16 cellular contexts compared by ENCODE assay signal in genomic region chr20:57689745-57690481, GRCh38. TPM values are rescaled to one million over a fixed set of nuclear protein-coding genes. Genes with fewer than 3 reads are reported as not detected.
DNase-seq lines count a peak whose midpoint lies in the region; FAIRE-seq and TF ChIP-seq lines count a peak whose summit lies in the region.
"Had no signal": no experiment of that assay in that cellular context is flagged by ENCODE, and none has a peak within 500 bp of the region (broad histone marks: within the 10 kb centered on the region; RNA-seq: fewer than 3 reads in every experiment).

No MANE protein-coding gene starts in this region.

- H3K36me3 ChIP-seq in astrocyte (ENCODE audit: insufficient read depth, low read length) = peaks cover 3% of the 10 kb centered on the region
- H3K36me3 ChIP-seq in trophoblast cell (ENCODE audit: control insufficient read depth in 1 of 2, insufficient read depth in 2 of 2, low read length in 2 of 2) = peaks cover 13% of the 10 kb centered on the region in 2 experiments
- H3K36me3 ChIP-seq in breast epithelium = no peaks in the 10 kb centered on the region
- H3K36me3 ChIP-seq: BE2C had no signal

- no peaks in the 10 kb centered on the region for H3K27me3 ChIP-seq in astrocyte (ENCODE audit: insufficient read depth, low read length)
- no peaks in the 10 kb centered on the region for H3K27me3 ChIP-seq in trophoblast cell (ENCODE audit: insufficient read depth, low read length)
- H3K27me3 ChIP-seq in breast epithelium = no peaks in the 10 kb centered on the region
- H3K27me3 ChIP-seq: BE2C had no signal

- H3K9ac ChIP-seq in astrocyte (ENCODE audit: low read length) (peak overlapping the region; percentile 40), trophoblast cell (ENCODE audit: low read length) (no peak overlapping the region)

- FAIRE-seq in HTR-8/SVneo (lab: Jason Lieb, UNC) (peak; percentile 9), astrocyte (lab: Jason Lieb, UNC) (no peak), GM19239 (lab: Jason Lieb, UNC) (no peak)
- FAIRE-seq: K562 had no signal

- no peak overlapping the region for H3K4me3 ChIP-seq in astrocyte (ENCODE audit: insufficient read depth, low read depth, low read length)
- H3K4me3 ChIP-seq in trophoblast cell (ENCODE audit: low read depth, low read length) = no peak overlapping the region
- H3K4me3 ChIP-seq in breast epithelium = no peak overlapping the region
- H3K4me3 ChIP-seq: GM23338, K562 had no signal

- H3K4me1 ChIP-seq in astrocyte (ENCODE audit: insufficient read depth, low read length) (peaks cover 81% of the 10 kb centered on the region), trophoblast cell (ENCODE audit: control insufficient read depth in 1 of 2, insufficient read depth in 2 of 2, low read length in 2 of 2) (peaks cover 79 to 90% of the 10 kb centered on the region in 2 experiments), breast epithelium (peaks cover 0 to 27% of the 10 kb centered on the region in 2 donors)

- peaks cover 58% of the 10 kb centered on the region for H3K79me1 ChIP-seq in trophoblast cell (ENCODE audit: low read length)

- peak overlapping the region; percentile 26 for H2BK120ac ChIP-seq in trophoblast cell (ENCODE audit: insufficient read depth, low read length, poor library complexity)

- DNase-seq in HTR-8/SVneo (ENCODE audit: insufficient read length, low spot score) = no peak
- DNase-seq in astrocyte (ENCODE audit: low read depth) = no peak
- DNase-seq in trophoblast cell = peak in 1 of 2 donors; percentile 56
- no peak for DNase-seq in GM19239 (ENCODE audit: insufficient read length, low spot score)
- no peak for DNase-seq in activated T-cell treated with anti-CD3 and anti-CD28 coated beads for 4 hours
- no peak for DNase-seq in NCI-H187 (lab: John Stamatoyannopoulos, UW)
- no peak for DNase-seq in breast epithelium (ENCODE audit: low spot score in 2 of 2)
- DNase-seq: CD8-positive, alpha-beta T cell; DMS79 treated with DMSO at 0.1 percent for 48 hours; NCI-H1417; NCI-H2029; NCI-H2171; NCI-H748 treated with DMSO at 0.1 percent for 48 hours had no signal

- H3K79me2 ChIP-seq in astrocyte (ENCODE audit: insufficient read depth, low read length) (peaks cover 100% of the 10 kb centered on the region), trophoblast cell (ENCODE audit: control insufficient read depth, insufficient read depth, low read length, poor library complexity) (peaks cover 31% of the 10 kb centered on the region)

- peak overlapping the region; percentile 35 for H3K4ac ChIP-seq in trophoblast cell (ENCODE audit: low read depth, low read length)

- no peak overlapping the region for H2AFZ ChIP-seq in astrocyte (ENCODE audit: low read depth, low read length)
- H2AFZ ChIP-seq in trophoblast cell (ENCODE audit: insufficient read depth, low read length, poor library complexity) = no peak overlapping the region
- H2AFZ ChIP-seq: GM23338 had no signal

- intact Hi-C loops in breast epithelium (cut with DNase I; ENCODE audit: low total_unique reads) = no loop called here

- H3K4me1 Mint-ChIP-seq in astrocyte (ENCODE audit: low read depth, unreplicated experiment) = peaks cover 71% of the 10 kb centered on the region

- peak overlapping the region; percentile 74 for H4K91ac ChIP-seq in trophoblast cell (ENCODE audit: low read depth, low read length)

- H3K23ac ChIP-seq in trophoblast cell (ENCODE audit: low read length) = no peak overlapping the region

- peak overlapping the region; percentile 82 for H3K18ac ChIP-seq in trophoblast cell (ENCODE audit: low read length)

- H3K9me3 Mint-ChIP-seq in astrocyte (ENCODE audit: unreplicated experiment) = no peaks in the 10 kb centered on the region
- H3K9me3 Mint-ChIP-seq: CD8-positive, alpha-beta T cell; GM23338 had no signal

- H4K20me1 ChIP-seq in astrocyte (ENCODE audit: insufficient read depth, low read length) = peaks cover 99% of the 10 kb centered on the region

- H3K9me3 ChIP-seq in astrocyte (ENCODE audit: insufficient read depth, low read depth, low read length) = no peaks in the 10 kb centered on the region
- H3K9me3 ChIP-seq in trophoblast cell (ENCODE audit: insufficient read depth, low read depth, low read length) = no peaks in the 10 kb centered on the region
- H3K9me3 ChIP-seq in breast epithelium = no peaks in the 10 kb centered on the region
- H3K9me3 ChIP-seq: BE2C had no signal

- H2AK5ac ChIP-seq in trophoblast cell (ENCODE audit: low read length) = peak overlapping the region; percentile 20

- H3K4me2 ChIP-seq in astrocyte (ENCODE audit: low read length) (peak overlapping the region; percentile 5), trophoblast cell (ENCODE audit: low read length) (no peak overlapping the region)
- H3K4me2 ChIP-seq: GM23338 had no signal

- H4K12ac ChIP-seq in trophoblast cell (ENCODE audit: low read depth, low read length) = no peak overlapping the region

- no peak overlapping the region for H3K4me3 Mint-ChIP-seq in astrocyte (ENCODE audit: unreplicated experiment)
- H3K4me3 Mint-ChIP-seq: CD8-positive, alpha-beta T cell; GM23338 had no signal

- H3K27ac ChIP-seq in astrocyte (ENCODE audit: low read depth, low read length) = peak overlapping the region; percentile 48
- no peak overlapping the region for H3K27ac ChIP-seq in trophoblast cell (ENCODE audit: low read depth, low read length)
- peak overlapping the region in 1 of 2 donors; percentile 48 for H3K27ac ChIP-seq in breast epithelium

- no peak overlapping the region for H3K27ac Mint-ChIP-seq in astrocyte (ENCODE audit: unreplicated experiment)
- H3K27ac Mint-ChIP-seq: CD8-positive, alpha-beta T cell; GM23338 had no signal

- peak overlapping the region; percentile 52 for H2BK12ac ChIP-seq in trophoblast cell (ENCODE audit: low read length)

- peak overlapping the region; percentile 10 for H2BK5ac ChIP-seq in trophoblast cell (ENCODE audit: low read depth, low read length, poor library complexity)

- H3K14ac ChIP-seq in trophoblast cell (ENCODE audit: low read length) = peak overlapping the region; percentile 63

- H3K27me3 Mint-ChIP-seq in astrocyte (ENCODE audit: low read depth, unreplicated experiment) = no peaks in the 10 kb centered on the region

- TF ChIP-seq CTCF in astrocyte (IDR thresholded peaks at IDR 0.05; ENCODE audit: insufficient read depth, low read depth, low read length) (no peak), breast epithelium (IDR thresholded peaks at IDR 0.05) (no peak)

- peaks cover 16% of the 10 kb centered on the region for H3K36me3 Mint-ChIP-seq in astrocyte (ENCODE audit: low read depth, unreplicated experiment)
- H3K36me3 Mint-ChIP-seq: CD8-positive, alpha-beta T cell had no signal

- TF ChIP-seq POLR2A in breast epithelium (IDR thresholded peaks at IDR 0.05) = no peak

- no peak overlapping the region for H4K8ac ChIP-seq in trophoblast cell (ENCODE audit: low read depth, low read length)

- WGBS in trophoblast cell (ENCODE audit: extremely low coverage, insufficient coverage, insufficient read length) = no CpG with 5 or more reads among the region's 23 CpGs

RNA-seq across cellular contexts. Expression of gene PMEPA1, which starts 19.9 kb away (rescaled TPM):
- total RNA-seq in astrocyte = 49.4 and 65.1 TPM in 2 replicates
- 43.9 and 46.9 TPM in 2 replicates for polyA plus RNA-seq in trophoblast cell (2013)
- total RNA-seq in breast epithelium = 10 to 100 TPM in 2 of 3 donors, 1 to 10 TPM in 1; 9.2 to 13.2 (median 13.1) TPM
- polyA plus RNA-seq: K562 had no signal
